Comparison of ENCODE assay signal across 11 cellular contexts in the genomic region with DNA sequence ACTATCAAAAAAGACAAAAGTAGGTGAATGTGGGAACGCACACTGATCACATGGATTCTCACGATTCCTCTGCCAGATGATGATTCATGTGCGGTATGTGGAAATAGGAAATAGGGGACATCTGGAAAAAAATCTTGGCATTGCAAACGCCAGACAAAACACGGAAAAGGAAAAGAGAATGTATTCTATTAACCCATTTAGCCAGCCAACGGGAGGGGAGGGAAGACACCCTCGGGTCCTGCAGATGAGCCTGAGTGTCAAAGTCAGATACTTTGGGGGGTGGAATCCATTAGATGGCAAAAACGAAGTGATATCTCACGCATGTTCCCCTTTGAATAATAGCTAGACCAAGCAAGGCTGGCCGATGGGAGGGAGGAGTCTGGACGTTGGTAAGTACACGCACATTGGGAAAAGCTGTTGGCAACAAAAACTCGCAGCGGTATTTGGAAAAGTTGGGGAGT.
A peak's percentile ranks its signal among the peaks of the same experiment; 100 is the strongest.
DNase-seq lines count a peak whose midpoint lies in the region; ATAC-seq and TF ChIP-seq lines count a peak whose summit lies in the region.
"Had no signal": no experiment of that assay in that cellular context is flagged by ENCODE, and none has a peak within 500 bp of the region (broad histone marks: within the 10 kb centered on the region; RNA-seq: fewer than 3 reads in every experiment).

No MANE protein-coding gene starts in this region.

- peak overlapping the region; percentile 70 to 86 for H3K27ac ChIP-seq in right atrium auricular region
- H3K27ac ChIP-seq: HL-60 had no signal

- H3K27me3 Mint-ChIP-seq in activated CD8-positive, alpha-beta T cell treated with anti-CD3 and anti-CD28 coated beads, Interleukin-2, amount 10 ng/mL, durations not matched to agents 7 days and 5 days (ENCODE audit: low read depth) = peaks cover 13% of the 10 kb centered on the region

- H3K4me1 ChIP-seq in right atrium auricular region = peaks cover 0 to 85% of the 10 kb centered on the region in 2 donors

- peak; percentile 72 for DNase-seq in BJ (ENCODE audit: low read depth)
- DNase-seq in astrocyte of the spinal cord (ENCODE audit: low read depth, low spot score) = peak; percentile 66
- peak; percentile 88 for DNase-seq in right atrium auricular region (ENCODE audit: low spot score)
- peak; percentile 87 for DNase-seq in skeletal muscle cell (ENCODE audit: low read depth)
- no peak for DNase-seq in activated CD8-positive, alpha-beta T cell treated with anti-CD3 and anti-CD28 coated beads, Interleukin-2, amount 10 ng/mL, durations not matched to agents 7 days and 5 days
- no peak for DNase-seq in SW480 (ENCODE audit: low spot score)
- DNase-seq in NCI-H1417 treated with DMSO at 0.1 percent for 48 hours (lab: John Stamatoyannopoulos, UW) = no peak
- no peak for DNase-seq in HK-2 (ENCODE audit: unreplicated experiment)
- DNase-seq: NCI-H2029, SHP77 treated with DMSO at 0.1 percent for 48 hours had no signal

- H3K9me3 Mint-ChIP-seq in activated CD8-positive, alpha-beta T cell treated with anti-CD3 and anti-CD28 coated beads, Interleukin-2, amount 10 ng/mL, durations not matched to agents 7 days and 5 days (ENCODE audit: insufficient read depth) = no peaks in the 10 kb centered on the region

- no peaks in the 10 kb centered on the region for H3K9me3 ChIP-seq in right atrium auricular region

- ATAC-seq in activated CD8-positive, alpha-beta T cell treated with anti-CD3 and anti-CD28 coated beads, Interleukin-2, amount 10 ng/mL, durations not matched to agents 7 days and 5 days = no peak

- H3K27ac Mint-ChIP-seq in activated CD8-positive, alpha-beta T cell treated with anti-CD3 and anti-CD28 coated beads, Interleukin-2, amount 10 ng/mL, durations not matched to agents 7 days and 5 days = no peak overlapping the region

- H3K27me3 ChIP-seq in BJ (ENCODE audit: control insufficient read depth, insufficient read depth, low read length) (no peaks in the 10 kb centered on the region), right atrium auricular region (no peaks in the 10 kb centered on the region)

- H3K4me1 Mint-ChIP-seq in activated CD8-positive, alpha-beta T cell treated with anti-CD3 and anti-CD28 coated beads, Interleukin-2, amount 10 ng/mL, durations not matched to agents 7 days and 5 days (ENCODE audit: low read depth) = no peaks in the 10 kb centered on the region

- no peaks in the 10 kb centered on the region for H3K36me3 Mint-ChIP-seq in activated CD8-positive, alpha-beta T cell treated with anti-CD3 and anti-CD28 coated beads, Interleukin-2, amount 10 ng/mL, durations not matched to agents 7 days and 5 days (ENCODE audit: low read depth)

- POLR2A ChIA-PET in BJ (lab: Charles Lee) = no interaction called here
- POLR2A ChIA-PET in activated CD8-positive, alpha-beta T cell treated with anti-CD3 and anti-CD28 coated beads, Interleukin-2, amount 10 ng/mL, durations not matched to agents 7 days and 5 days (lab: Charles Lee) = no interaction called here

- peaks cover 4% of the 10 kb centered on the region for H3K36me3 ChIP-seq in BJ (ENCODE audit: control insufficient read depth, insufficient read depth, low read length)
- H3K36me3 ChIP-seq in right atrium auricular region = peaks cover 17% of the 10 kb centered on the region

- no peak overlapping the region for H3K4me3 Mint-ChIP-seq in activated CD8-positive, alpha-beta T cell treated with anti-CD3 and anti-CD28 coated beads, Interleukin-2, amount 10 ng/mL, durations not matched to agents 7 days and 5 days

- CTCF ChIA-PET in BJ (lab: Yijun Ruan, JAX) = interaction anchor here (1.1 to 2.4 kb wide), 7 partner anchors 11 to 179 kb away, joined by 3 to 5 read pairs (median 3); no protein-coding TSS in a partner anchor
- CTCF ChIA-PET in activated CD8-positive, alpha-beta T cell treated with anti-CD3 and anti-CD28 coated beads, Interleukin-2, amount 10 ng/mL, durations not matched to agents 7 days and 5 days (lab: Charles Lee) = no interaction called here

- H3K4me3 ChIP-seq in BJ (ENCODE audit: low read depth, low read length) = peak overlapping the region; percentile 19; the same call in 1 of the 2 replicates
- no peak overlapping the region for H3K4me3 ChIP-seq in astrocyte of the spinal cord (ENCODE audit: low read depth, low read length)
- peak overlapping the region in 1 of 2 donors; percentile 2 for H3K4me3 ChIP-seq in right atrium auricular region
- peak overlapping the region; percentile 24 for H3K4me3 ChIP-seq in skeletal muscle cell (ENCODE audit: low read depth, low read length)

- in situ Hi-C loops in astrocyte of the spinal cord (cut with HindIII; ENCODE audit: low sequenced_read_pairs) = no loop called here

- no peak for TF ChIP-seq CTCF in BJ (IDR thresholded peaks at IDR 0.05; ENCODE audit: insufficient read depth, low read depth, low read length)
- no peak for TF ChIP-seq CTCF in astrocyte of the spinal cord (IDR thresholded peaks at IDR 0.05; ENCODE audit: low read depth, low read length)
- no peak for TF ChIP-seq CTCF in right atrium auricular region (IDR thresholded peaks at IDR 0.05)

Comparison
In these comparisons a context has a peak if more than half of its experiments do, and no peak if none do; other contexts are left out.
1. DNase-seq: peak in BJ (single experiment), astrocyte of the spinal cord (single experiment), right atrium auricular region (single experiment) and skeletal muscle cell (single experiment); none in activated CD8-positive, alpha-beta T cell treated with anti-CD3 and anti-CD28 coated beads, Interleukin-2, amount 10 ng/mL, durations not matched to agents 7 days and 5 days (single experiment), SW480 (single experiment), NCI-H1417 treated with DMSO at 0.1 percent for 48 hours (single experiment) and HK-2 (single experiment).